10 cellular contexts compared by ENCODE assay signal in genomic region chr1:42146127-42146915, GRCh38. TPM values are rescaled to one million over a fixed set of nuclear protein-coding genes. Genes with fewer than 3 reads are reported as not detected.
"Had no signal": no experiment of that assay in that cellular context is flagged by ENCODE, and none has a peak within 500 bp of the region (broad histone marks: within the 10 kb centered on the region; RNA-seq: fewer than 3 reads in every experiment).

No MANE protein-coding gene starts in this region.

- H3K4me1 ChIP-seq: ascending aorta, colonic mucosa, tibial artery had no signal

- H3K4me1 Mint-ChIP-seq: neural crest cell; stimulated activated effector memory CD8-positive, alpha-beta T cell treated with anti-CD3 and anti-CD28 coated beads, Interleukin-12 subunit alpha, Interleukin-12 subunit beta, amount 100 ng/mL, for 72 hours had no signal

- H3K9me3 ChIP-seq: ascending aorta, colonic mucosa, tibial artery had no signal

- H3K27ac Mint-ChIP-seq: activated CD4-positive, alpha-beta memory T cell treated with anti-CD3 and anti-CD28 coated beads for 36 hours; stimulated activated effector memory CD8-positive, alpha-beta T cell treated with anti-CD3 and anti-CD28 coated beads, Interleukin-12 subunit alpha, Interleukin-12 subunit beta, amount 100 ng/mL, for 72 hours had no signal

- H3K27me3 ChIP-seq: colonic mucosa had no signal

- H3K36me3 ChIP-seq: ascending aorta, colonic mucosa, tibial artery had no signal

- H3K4me3 ChIP-seq: ascending aorta, colonic mucosa, tibial artery had no signal

- DNase-seq: foreskin melanocyte, tibial artery had no signal

- H3K36me3 Mint-ChIP-seq: activated CD4-positive, alpha-beta memory T cell treated with anti-CD3 and anti-CD28 coated beads for 36 hours; stimulated activated effector memory CD8-positive, alpha-beta T cell treated with anti-CD3 and anti-CD28 coated beads, Interleukin-12 subunit alpha, Interleukin-12 subunit beta, amount 100 ng/mL, for 72 hours had no signal

- H3K4me3 Mint-ChIP-seq: activated CD4-positive, alpha-beta memory T cell treated with anti-CD3 and anti-CD28 coated beads for 36 hours; activated T-cell treated with anti-CD3 and anti-CD28 coated beads, Interleukin-2, amount 50 U/mL, for 4 hours; neural crest cell; stimulated activated effector memory CD8-positive, alpha-beta T cell treated with anti-CD3 and anti-CD28 coated beads, Interleukin-12 subunit alpha, Interleukin-12 subunit beta, amount 100 ng/mL, for 72 hours had no signal

- H3K27ac ChIP-seq: ascending aorta, colonic mucosa, tibial artery had no signal

- H3K9me3 Mint-ChIP-seq: activated CD4-positive, alpha-beta memory T cell treated with anti-CD3 and anti-CD28 coated beads for 36 hours; activated T-cell treated with anti-CD3 and anti-CD28 coated beads, Interleukin-2, amount 50 U/mL, for 4 hours; neural crest cell; stimulated activated effector memory CD8-positive, alpha-beta T cell treated with anti-CD3 and anti-CD28 coated beads, Interleukin-12 subunit alpha, Interleukin-12 subunit beta, amount 100 ng/mL, for 72 hours had no signal

RNA-seq across cellular contexts. Expression of gene GUCA2B, which starts 6.9 kb away (rescaled TPM):
- total RNA-seq: activated CD4-positive, alpha-beta memory T cell treated with anti-CD3 and anti-CD28 coated beads for 36 hours; activated T-cell treated with anti-CD3 and anti-CD28 coated beads, Interleukin-2, amount 50 U/mL, for 4 hours; ascending aorta; left ventricle myocardium superior; mesenteric fat pad; neural crest cell had no signal

RNA-seq across cellular contexts. Expression of gene GUCA2A, which starts 18.2 kb away (rescaled TPM):
- total RNA-seq: activated CD4-positive, alpha-beta memory T cell treated with anti-CD3 and anti-CD28 coated beads for 36 hours; activated T-cell treated with anti-CD3 and anti-CD28 coated beads, Interleukin-2, amount 50 U/mL, for 4 hours; ascending aorta; left ventricle myocardium superior; mesenteric fat pad; neural crest cell had no signal
